15 cellular contexts compared by ENCODE assay signal in genomic region chr15:51601801-51602200, GRCh38. TPM values are rescaled to one million over a fixed set of nuclear protein-coding genes. Genes with fewer than 3 reads are reported as not detected.
A peak's percentile ranks its signal among the peaks of the same experiment; 100 is the strongest.
DNase-seq lines count a peak whose midpoint lies in the region; TF ChIP-seq lines count a peak whose summit lies in the region.
"Had no signal": no experiment of that assay in that cellular context is flagged by ENCODE, and none has a peak within 500 bp of the region (broad histone marks: within the 10 kb centered on the region; RNA-seq: fewer than 3 reads in every experiment).

No MANE protein-coding gene starts in this region.

- peaks cover 1 to 2% (median 1%) of the 10 kb centered on the region in 3 donors for H3K27me3 Mint-ChIP-seq in CD14-positive monocyte (ENCODE audit: low read depth in 3 of 3)

- H3K4me3 ChIP-seq in SK-N-MC = peak overlapping the region; percentile 90
- H3K4me3 ChIP-seq: GM23338 had no signal

- peaks cover 69% of the 10 kb centered on the region for H3K4me1 Mint-ChIP-seq in CD14-positive monocyte
- H3K4me1 Mint-ChIP-seq: CD4-positive, alpha-beta memory T cell; GM23338 had no signal

- peak overlapping the region; percentile 97 for H3K9ac ChIP-seq in SK-N-MC (ENCODE audit: insufficient read length)

- no peaks in the 10 kb centered on the region for H3K9me3 ChIP-seq in SK-N-MC (ENCODE audit: low read depth, low read length)

- peaks cover 31 to 36% of the 10 kb centered on the region in 2 donors for H3K36me3 Mint-ChIP-seq in CD14-positive monocyte
- H3K36me3 Mint-ChIP-seq: CD4-positive, alpha-beta memory T cell had no signal

- no peak overlapping the region for H3K4me3 Mint-ChIP-seq in CD14-positive monocyte
- H3K4me3 Mint-ChIP-seq: CD4-positive, alpha-beta memory T cell; GM23338 had no signal

- DNase-seq in CD14-positive monocyte (ENCODE audit: low spot score) (no peak), EH (ENCODE audit: low read depth) (peak; percentile 22), SK-N-MC (ENCODE audit: low read depth, low spot score) (no peak), GOT3 (lab: John Stamatoyannopoulos, UW) (no peak), T-helper 9 cell (no peak)
- DNase-seq in activated CD4-positive, alpha-beta T cell treated with anti-CD3 and anti-CD28 coated beads, Interleukin-2, amount 50 U/mL, for 1 hour = no peak
- DNase-seq: ACHN; Calu3; CD4-positive, alpha-beta memory T cell; DMS 273 treated with DMSO at 0.1 percent for 48 hours; DMS53; DND-41; H7 had no signal

- H3K27ac ChIP-seq in SK-N-MC = peak overlapping the region; percentile 95
- H3K27ac ChIP-seq: C4-2B had no signal

- no peak for TF ChIP-seq CTCF in CD14-positive monocyte (IDR thresholded peaks at IDR 0.05)

- peaks cover 0 to 9% (median 4%) of the 10 kb centered on the region in 7 donors for H3K9me3 Mint-ChIP-seq in CD14-positive monocyte
- H3K9me3 Mint-ChIP-seq: GM23338 had no signal

- H3K27ac Mint-ChIP-seq in CD14-positive monocyte = peak overlapping the region in 4 of 7 donors; percentile 32 to 85 (median 60)
- H3K27ac Mint-ChIP-seq: CD4-positive, alpha-beta memory T cell; GM23338 had no signal

- intact Hi-C loops in CD14-positive monocyte (cut with micrococcal nuclease) = no loop called here

- H3K36me3 ChIP-seq in SK-N-MC (ENCODE audit: insufficient read depth, low read length) = peaks cover 37% of the 10 kb centered on the region

RNA-seq across cellular contexts. Expression of gene DMXL2, which starts 20.8 kb away (rescaled TPM):
- 10 to 100 TPM; 29.1 to 45.5 TPM for polyA plus RNA-seq in CD14-positive monocyte
